ENCODE assay signal across 8 cellular contexts in genomic region chr7:100675581-100676350, GRCh38. TPM values are rescaled to one million over a fixed set of nuclear protein-coding genes. Genes with fewer than 3 reads are reported as not detected.
A peak's percentile ranks its signal among the peaks of the same experiment; 100 is the strongest.
DNase-seq lines count a peak whose midpoint lies in the region; ATAC-seq and TF ChIP-seq lines count a peak whose summit lies in the region.

No MANE protein-coding gene starts in this region.

- CTCF ChIA-PET in activated CD4-positive, alpha-beta memory T cell treated with anti-CD3 and anti-CD28 coated beads for 36 hours (lab: Charles Lee), result interaction anchor here (1.9 to 6.8 kb wide), 2 partner anchors 16 to 30 kb away, joined by 8 to 61 read pairs; partner anchors contain the start of gene POP7

- H3K27ac ChIP-seq in lung (ENCODE audit: low read depth in 1 of 2, low read length in 1 of 2), result peak overlapping the region; percentile 38 to 84

- DNase-seq in EL (peak; percentile 79), H7 (peak; percentile 96), NCI-H2196 treated with DMSO at 0.1 percent for 48 hours (lab: John Stamatoyannopoulos, UW; ENCODE audit: unreplicated experiment) (peak; percentile 48), ecto neural progenitor cell (ENCODE audit: low spot score) (peak; percentile 88), lung (ENCODE audit: low spot score) (peak; percentile 83), NCI-H187 (lab: John Stamatoyannopoulos, UW) (no peak)
- peak; percentile 87 for DNase-seq in activated CD4-positive, alpha-beta memory T cell treated with anti-CD3 and anti-CD28 coated beads for 36 hours
- peak; percentile 52 to 78 (median 62) for DNase-seq in stimulated activated CD4-positive, alpha-beta T cell treated with anti-CD3 and anti-CD28 coated beads, TNF-alpha, amount 100 ng/mL, for 1 hour (ENCODE audit: low read depth in 3 of 3, low spot score in 1 of 3)

- peaks cover 35% of the 10 kb centered on the region for H3K36me3 Mint-ChIP-seq in activated CD4-positive, alpha-beta memory T cell treated with anti-CD3 and anti-CD28 coated beads for 36 hours

- H3K4me1 ChIP-seq in lung (ENCODE audit: control insufficient read depth in 2 of 2, insufficient read depth in 2 of 2, low read length in 2 of 2), result peaks cover 0 to 2% of the 10 kb centered on the region in 2 donors

- peak overlapping the region; percentile 88 for H3K27ac Mint-ChIP-seq in activated CD4-positive, alpha-beta memory T cell treated with anti-CD3 and anti-CD28 coated beads for 36 hours

- ATAC-seq in lung (ENCODE audit: insufficient read depth, low FRiP score), result peak; percentile 16

- H3K4me3 Mint-ChIP-seq in activated CD4-positive, alpha-beta memory T cell treated with anti-CD3 and anti-CD28 coated beads for 36 hours, result peak overlapping the region; percentile 86

- peaks cover 21% of the 10 kb centered on the region for H3K4me1 Mint-ChIP-seq in activated CD4-positive, alpha-beta memory T cell treated with anti-CD3 and anti-CD28 coated beads for 36 hours (ENCODE audit: low read depth)

- intact Hi-C loops in activated CD4-positive, alpha-beta memory T cell treated with anti-CD3 and anti-CD28 coated beads for 36 hours (cut with micrococcal nuclease), result loop anchor here (1.0 to 2.0 kb wide), 3 partner anchors 17 to 246 kb away; partner anchors contain the start of gene MEPCE

- peaks cover 5% of the 10 kb centered on the region for H3K27me3 ChIP-seq in H7 (ENCODE audit: control insufficient read depth, insufficient read depth, low read length)
- no peaks in the 10 kb centered on the region for H3K27me3 ChIP-seq in lung (ENCODE audit: control insufficient read depth, insufficient read depth)

- no peaks in the 10 kb centered on the region for H3K9me3 ChIP-seq in lung (ENCODE audit: control insufficient read depth in 2 of 2, insufficient read depth in 1 of 2, low read length in 1 of 2)

- TF ChIP-seq CTCF in lung (IDR thresholded peaks at IDR 0.05; ENCODE audit: control extremely low read depth, extremely low read depth), result no peak

- H3K4me3 ChIP-seq in H7 (ENCODE audit: insufficient read depth, low read depth, low read length), result peak overlapping the region; percentile 88
- H3K4me3 ChIP-seq in lung, result peak overlapping the region; percentile 55

- no peaks in the 10 kb centered on the region for H3K9me3 Mint-ChIP-seq in activated CD4-positive, alpha-beta memory T cell treated with anti-CD3 and anti-CD28 coated beads for 36 hours

- WGBS in lung, 2 donors, result 2 to 6% methylated on average over 58 to 59 of the region's 59 CpGs

- POLR2A ChIA-PET in activated CD4-positive, alpha-beta memory T cell treated with anti-CD3 and anti-CD28 coated beads for 36 hours (lab: Charles Lee), result interaction anchor here (0.8 to 1.3 kb wide), 2 partner anchors 17 to 91 kb away, joined by 3 read pairs; no protein-coding TSS in a partner anchor

- H3K36me3 ChIP-seq in H7 (replicated peaks; ENCODE audit: control insufficient read depth, insufficient read depth, low read length) (peaks cover 10% of the 10 kb centered on the region), lung (ENCODE audit: control insufficient read depth in 2 of 2, insufficient read depth in 2 of 2, low read length in 2 of 2) (peaks cover 0 to 40% of the 10 kb centered on the region in 2 donors)

- H3K27me3 Mint-ChIP-seq in activated CD4-positive, alpha-beta memory T cell treated with anti-CD3 and anti-CD28 coated beads for 36 hours, result no peaks in the 10 kb centered on the region

RNA-seq across cellular contexts. Expression of gene GNB2, which starts 2.2 kb away (rescaled TPM):
- 108 and 122 TPM in 2 replicates for total RNA-seq in H7 (2014; rRNA removed; shearing (Covaris generic))
- total RNA-seq in activated CD4-positive, alpha-beta memory T cell treated with anti-CD3 and anti-CD28 coated beads for 36 hours, result 100 to 1,000 TPM; 228 to 231 TPM
- 100 to 1,000 TPM; 150 to 327 TPM for total RNA-seq in lung
- 100 to 1,000 TPM; 130 to 381 TPM for polyA plus RNA-seq in lung

RNA-seq across cellular contexts. Expression of gene GIGYF1, which starts 18.3 kb away (rescaled TPM):
- 48.2 and 66.4 TPM in 2 replicates for total RNA-seq in H7 (2014; rRNA removed; shearing (Covaris generic))
- total RNA-seq in activated CD4-positive, alpha-beta memory T cell treated with anti-CD3 and anti-CD28 coated beads for 36 hours, result 10 to 100 TPM; 40.2 to 40.5 TPM
- 10 to 100 TPM; 30.8 to 41.6 TPM for total RNA-seq in lung
- 10 to 100 TPM; 19.0 to 36.8 TPM for polyA plus RNA-seq in lung

RNA-seq across cellular contexts. Expression of gene ACTL6B, which starts 19.5 kb away (rescaled TPM):
- 0.30 and 0.90 TPM in 2 replicates for total RNA-seq in H7 (2014; rRNA removed; shearing (Covaris generic))
- not detected for total RNA-seq in activated CD4-positive, alpha-beta memory T cell treated with anti-CD3 and anti-CD28 coated beads for 36 hours
- total RNA-seq in lung, result not detected
- not detected for polyA plus RNA-seq in lung

RNA-seq across cellular contexts. Expression of gene POP7, which starts 30.2 kb away (rescaled TPM):
- 95.0 and 128 TPM in 2 replicates for total RNA-seq in H7 (2014; rRNA removed; shearing (Covaris generic))
- 10 to 100 TPM; 38.7 to 42.2 TPM for total RNA-seq in activated CD4-positive, alpha-beta memory T cell treated with anti-CD3 and anti-CD28 coated beads for 36 hours
- 10 to 100 TPM; 20.3 to 30.1 TPM for total RNA-seq in lung
- polyA plus RNA-seq in lung, result 10 to 100 TPM; 36.5 to 50.6 TPM

RNA-seq across cellular contexts. Expression of gene TFR2, which starts 34.4 kb away (rescaled TPM):
- 2.0 and 4.4 TPM in 2 replicates for total RNA-seq in H7 (2014; rRNA removed; shearing (Covaris generic))
- 1 to 10 TPM; 8.7 to 9.9 TPM for total RNA-seq in activated CD4-positive, alpha-beta memory T cell treated with anti-CD3 and anti-CD28 coated beads for 36 hours
- 1 to 10 TPM; 1.7 to 2.1 TPM for total RNA-seq in lung
- under 1 TPM; 0.33 to 0.85 TPM for polyA plus RNA-seq in lung

Comparison
In these comparisons a context has a peak if more than half of its experiments do, and no peak if none do; other contexts are left out.
1. DNase-seq: peak in EL (single experiment), H7 (single experiment), NCI-H2196 treated with DMSO at 0.1 percent for 48 hours (single experiment), activated CD4-positive, alpha-beta memory T cell treated with anti-CD3 and anti-CD28 coated beads for 36 hours (single experiment), ecto neural progenitor cell (single experiment), lung (single experiment) and stimulated activated CD4-positive, alpha-beta T cell treated with anti-CD3 and anti-CD28 coated beads, TNF-alpha, amount 100 ng/mL, for 1 hour (3 of 3); none in NCI-H187 (0 of 2).